ENCODE assay signal across 8 cellular contexts in the genomic region with DNA sequence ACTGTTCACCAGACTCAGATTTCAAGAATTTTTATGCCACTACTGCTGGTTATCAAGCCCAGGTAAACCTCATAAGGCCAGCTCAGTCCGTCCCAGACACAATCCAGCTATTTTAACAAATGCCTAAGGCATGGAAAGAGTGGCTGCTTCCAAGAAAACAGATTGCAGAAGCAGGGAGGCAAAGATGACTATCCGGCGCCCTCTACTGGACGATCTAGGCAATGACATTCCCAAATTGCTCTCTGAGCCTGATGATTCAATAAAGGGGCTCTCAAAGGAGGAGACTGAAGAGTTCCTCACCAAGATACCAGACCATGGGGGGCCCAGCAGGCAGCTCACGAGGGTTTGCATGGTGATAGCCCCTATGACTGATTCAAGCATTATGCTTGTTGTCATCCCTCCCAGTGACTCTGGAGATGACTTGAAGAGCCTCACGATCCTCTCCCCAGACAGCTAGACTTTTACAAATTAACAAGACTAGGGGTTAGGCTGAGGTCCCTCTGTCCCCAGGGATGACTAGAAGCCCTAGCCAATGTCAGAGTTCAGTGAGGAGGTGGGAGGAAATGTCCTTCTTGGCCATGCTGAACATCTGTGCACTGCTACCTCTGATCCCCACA. TPM values are rescaled to one million over a fixed set of nuclear protein-coding genes. Genes with fewer than 3 reads are reported as not detected.
DNase-seq lines count a peak whose midpoint lies in the region; ATAC-seq and TF ChIP-seq lines count a peak whose summit lies in the region.

No MANE protein-coding gene starts in this region.

- no peaks in the 10 kb centered on the region for H4K20me1 ChIP-seq in Loucy (ENCODE audit: insufficient read depth, low read length, poor library complexity, severe bottlenecking)

- no peak overlapping the region for H2AFZ ChIP-seq in Loucy (ENCODE audit: low read length)

- H3K27me3 ChIP-seq in Loucy (ENCODE audit: insufficient read depth, low read length, poor library complexity, severe bottlenecking) (no peaks in the 10 kb centered on the region), WERI-Rb-1 (ENCODE audit: insufficient read depth, low read depth, severe bottlenecking) (no peaks in the 10 kb centered on the region), endodermal cell (ENCODE audit: control insufficient read depth, insufficient read depth, low read length, poor library complexity, severe bottlenecking) (no peaks in the 10 kb centered on the region), mesendoderm (ENCODE audit: insufficient read depth, low read length, poor library complexity) (no peaks in the 10 kb centered on the region), thoracic aorta (replicated peaks; ENCODE audit: insufficient read depth) (no peaks in the 10 kb centered on the region)

- TF ChIP-seq CTCF in Loucy (conservative IDR thresholded peaks at IDR 0.05; ENCODE audit: low read length) = peak; percentile 85
- TF ChIP-seq CTCF in WERI-Rb-1 (IDR thresholded peaks at IDR 0.05; ENCODE audit: low read depth, low read length) = peak; percentile 91
- peak; percentile 93 for TF ChIP-seq CTCF in endodermal cell (conservative IDR thresholded peaks at IDR 0.05)
- TF ChIP-seq CTCF in thoracic aorta (IDR thresholded peaks at IDR 0.05) = peak; percentile 89

- H3K9ac ChIP-seq in Loucy (ENCODE audit: low read depth, low read length, poor library complexity, severe bottlenecking) (no peak overlapping the region), endodermal cell (ENCODE audit: extremely low read depth, low read length, poor library complexity, severe bottlenecking) (no peak overlapping the region), mesendoderm (ENCODE audit: low read length) (no peak overlapping the region)

- H3K4me1 ChIP-seq in Loucy (ENCODE audit: insufficient read depth, low read length, poor library complexity, severe bottlenecking) = no peaks in the 10 kb centered on the region
- no peaks in the 10 kb centered on the region for H3K4me1 ChIP-seq in endodermal cell (ENCODE audit: control insufficient read depth, insufficient read depth, low read length)
- no peaks in the 10 kb centered on the region for H3K4me1 ChIP-seq in mesendoderm (ENCODE audit: control insufficient read depth, low read depth, low read length)
- no peaks in the 10 kb centered on the region for H3K4me1 ChIP-seq in thoracic aorta (ENCODE audit: control insufficient read depth in 1 of 2, low read depth in 2 of 2)

- H3F3A ChIP-seq in Loucy (ENCODE audit: low read depth) = no peaks in the 10 kb centered on the region

- H3K18ac ChIP-seq in mesendoderm (ENCODE audit: low read length) = peak overlapping the region; percentile 15

- WGBS in endodermal cell (ENCODE audit: insufficient coverage in 1 of 2, insufficient read length in 1 of 2), 2 experiments = 9 to 19% methylated on average over 4 to 6 of the region's 6 CpGs
- WGBS in mesendoderm (ENCODE audit: extremely low coverage, insufficient coverage, low lambda C conversion rate) = no CpG with 5 or more reads among the region's 6 CpGs

- no peak overlapping the region for H3K56ac ChIP-seq in mesendoderm (ENCODE audit: low read length)

- no peak overlapping the region for H4K8ac ChIP-seq in mesendoderm (ENCODE audit: low read depth, low read length)

- no peak overlapping the region for H3K23ac ChIP-seq in mesendoderm (ENCODE audit: low read length)

- H3K4me2 ChIP-seq in Loucy (ENCODE audit: low read depth, low read length, poor library complexity, severe bottlenecking) (no peak overlapping the region), mesendoderm (ENCODE audit: low read length) (no peak overlapping the region)

- H3K27ac Mint-ChIP-seq in endodermal cell = no peak overlapping the region

- no peaks in the 10 kb centered on the region for H3K79me1 ChIP-seq in mesendoderm (ENCODE audit: low read length)

- no peak overlapping the region for H3K4ac ChIP-seq in mesendoderm (ENCODE audit: low read depth, low read length)

- no peaks in the 10 kb centered on the region for H3K36me3 ChIP-seq in Loucy (ENCODE audit: insufficient read depth, low read length)
- H3K36me3 ChIP-seq in WERI-Rb-1 = no peaks in the 10 kb centered on the region
- H3K36me3 ChIP-seq in endodermal cell (ENCODE audit: control insufficient read depth, insufficient read depth, low read length) = no peaks in the 10 kb centered on the region
- no peaks in the 10 kb centered on the region for H3K36me3 ChIP-seq in mesendoderm (ENCODE audit: control insufficient read depth, insufficient read depth, low read length)
- no peaks in the 10 kb centered on the region for H3K36me3 ChIP-seq in thoracic aorta

- H2BK120ac ChIP-seq in mesendoderm (ENCODE audit: low read depth, low read length) = no peak overlapping the region

- no peaks in the 10 kb centered on the region for H3K4me1 Mint-ChIP-seq in endodermal cell

- H3K27ac ChIP-seq in WERI-Rb-1 (no peak overlapping the region), endodermal cell (ENCODE audit: low read depth, low read length) (no peak overlapping the region), mesendoderm (ENCODE audit: low read depth, low read length) (no peak overlapping the region), thoracic aorta (no peak overlapping the region)

- H3K9me3 ChIP-seq in Loucy (ENCODE audit: insufficient read depth, low read depth, low read length) (peaks cover 10% of the 10 kb centered on the region; the same call in 1 of the 2 replicates), WERI-Rb-1 (ENCODE audit: severe bottlenecking) (peaks cover 2% of the 10 kb centered on the region), endodermal cell (ENCODE audit: control insufficient read depth, low read length) (peaks cover 20% of the 10 kb centered on the region), thoracic aorta (no peaks in the 10 kb centered on the region)

- peaks cover 27% of the 10 kb centered on the region for H3K9me3 Mint-ChIP-seq in endodermal cell

- no peaks in the 10 kb centered on the region for H3K9me2 ChIP-seq in Loucy (replicated peaks; ENCODE audit: low read depth, low read length)

- H2BK5ac ChIP-seq in mesendoderm (ENCODE audit: low read length) = no peak overlapping the region

- no peak overlapping the region for H3K4me3 ChIP-seq in Loucy (ENCODE audit: low read length, poor library complexity, severe bottlenecking)
- H3K4me3 ChIP-seq in WERI-Rb-1 (ENCODE audit: low read depth, low read length) = no peak overlapping the region
- no peak overlapping the region for H3K4me3 ChIP-seq in endodermal cell (ENCODE audit: low read length)
- no peak overlapping the region for H3K4me3 ChIP-seq in mesendoderm (ENCODE audit: low read length)
- H3K4me3 ChIP-seq in thoracic aorta = no peak overlapping the region

- ATAC-seq in GM18502 (IDR thresholded peaks at IDR 0.05; ENCODE audit: poor library complexity, unreplicated experiment) = peak; percentile 62
- ATAC-seq in thoracic aorta (ENCODE audit: insufficient number of reproducible peaks, low FRiP score, low read depth) = no peak
- no peak for ATAC-seq in HG02763 (IDR thresholded peaks at IDR 0.05; ENCODE audit: unreplicated experiment)

- peaks cover 11% of the 10 kb centered on the region for H3K27me3 Mint-ChIP-seq in endodermal cell (ENCODE audit: insufficient read depth)

- H3K36me3 Mint-ChIP-seq in endodermal cell (ENCODE audit: low read depth) = no peaks in the 10 kb centered on the region

- H3K79me2 ChIP-seq in Loucy (ENCODE audit: insufficient read depth, low read length) (no peaks in the 10 kb centered on the region), mesendoderm (ENCODE audit: control insufficient read depth, insufficient read depth, low read length) (no peaks in the 10 kb centered on the region)

- peak; percentile 85 for DNase-seq in AG20443 (ENCODE audit: low spot score)
- peak; percentile 65 for DNase-seq in WERI-Rb-1
- DNase-seq in endodermal cell = peak; percentile 86
- DNase-seq in mesendoderm = peak; percentile 87
- no peak for DNase-seq in thoracic aorta (ENCODE audit: low spot score)

- H2BK15ac ChIP-seq in mesendoderm (replicated peaks; ENCODE audit: low read depth) = no peak overlapping the region

- no peak overlapping the region for H3K4me3 Mint-ChIP-seq in endodermal cell

- H4K5ac ChIP-seq in mesendoderm (ENCODE audit: low read length) = no peak overlapping the region

- no peak overlapping the region for H2AK5ac ChIP-seq in mesendoderm (ENCODE audit: low read length)

RNA-seq across cellular contexts. Expression of a gene that starts 25.0 kb away (rescaled TPM):
- total RNA-seq in endodermal cell (under 1 TPM; 0.13 to 0.86 TPM), thoracic aorta (10 to 100 TPM; 10.3 to 28.4 TPM)
- 1.4 TPM for polyA plus RNA-seq in endodermal cell (2013, experiment 1 of 2)
- polyA plus RNA-seq in endodermal cell (2013, experiment 2 of 2) = 1.7 TPM
- polyA plus RNA-seq in mesendoderm (2013, experiment 1 of 2) = 2.4 TPM
- 2.3 TPM for polyA plus RNA-seq in mesendoderm (2013, experiment 2 of 2)

RNA-seq across cellular contexts. Expression of a gene that starts 45.8 kb away (rescaled TPM):
- total RNA-seq in endodermal cell (1 to 10 TPM in 1 of 2 donors, under 1 TPM in 1; 0.70 to 5.5 TPM), thoracic aorta (not detected)
- polyA plus RNA-seq in endodermal cell (2013, experiment 1 of 2) = 4.9 TPM
- polyA plus RNA-seq in endodermal cell (2013, experiment 2 of 2) = 0.83 TPM
- 0.80 TPM for polyA plus RNA-seq in mesendoderm (2013, experiment 1 of 2)
- 0.84 TPM for polyA plus RNA-seq in mesendoderm (2013, experiment 2 of 2)

Comparison
In these comparisons a context has a peak if more than half of its experiments do, and no peak if none do; other contexts are left out.
1. RNA of a gene that starts 25.0 kb away (total RNA-seq): 10.3 to 28.4 TPM in thoracic aorta; 0.13 to 0.86 TPM in endodermal cell; every median in the first group is over 4 times any median in the second.
2. Peak in every context shown above with its lines, with median percentiles within 50 percentile points of each other: CTCF ChIP-seq.